11 cellular contexts compared by ENCODE assay signal in genomic region chr12:69988601-69989194, GRCh38.
DNase-seq lines count a peak whose midpoint lies in the region; TF ChIP-seq lines count a peak whose summit lies in the region.
"Had no signal": no experiment of that assay in that cellular context is flagged by ENCODE, and none has a peak within 500 bp of the region (broad histone marks: within the 10 kb centered on the region; RNA-seq: fewer than 3 reads in every experiment).

No MANE protein-coding gene starts in this region.

- H3K36me3 ChIP-seq in ACC112 (ENCODE audit: insufficient read depth, low read length): no peaks in the 10 kb centered on the region
- no peaks in the 10 kb centered on the region for H3K36me3 ChIP-seq in SJCRH30
- H3K36me3 ChIP-seq: upper lobe of left lung had no signal

- peak overlapping the region; percentile 96 for H2AFZ ChIP-seq in ACC112 (ENCODE audit: low read length, unreplicated experiment)

- H3K27ac ChIP-seq in ACC112 (ENCODE audit: low read depth, low read length) (peak overlapping the region; percentile 88), SJCRH30 (peak overlapping the region; percentile 62)

- TF ChIP-seq CTCF in fibroblast of the aortic adventitia (IDR thresholded peaks at IDR 0.05; ENCODE audit: insufficient read depth, low read length): no peak

- H3K9me3 ChIP-seq in SJCRH30 (replicated peaks): peaks cover 6% of the 10 kb centered on the region; the same call in 1 of the 2 replicates
- H3K9me3 ChIP-seq: upper lobe of left lung had no signal

- no peaks in the 10 kb centered on the region for H3K79me2 ChIP-seq in ACC112 (ENCODE audit: control insufficient read depth, insufficient read depth, low read length, unreplicated experiment)

- peak in 1 of 2 experiments; percentile 32 for DNase-seq in SJCRH30
- DNase-seq in fibroblast of the aortic adventitia (ENCODE audit: low read depth): peak; percentile 91
- DNase-seq in non-pigmented ciliary epithelial cell (ENCODE audit: low read depth): peak; percentile 14
- no peak for DNase-seq in activated naive CD4-positive, alpha-beta T cell treated with anti-CD3 and anti-CD28 coated beads, Interleukin-2, amount 50 U/mL, for 16 hours
- no peak for DNase-seq in T-helper 9 cell
- no peak for DNase-seq in SK-N-DZ (ENCODE audit: low spot score)
- no peak for DNase-seq in SIG-M5 (lab: John Stamatoyannopoulos, UW)
- DNase-seq: activated CD4-positive, alpha-beta memory T cell treated with anti-CD3 and anti-CD28 coated beads for 36 hours; amygdala; upper lobe of left lung had no signal

- H3K27me3 ChIP-seq in ACC112 (ENCODE audit: insufficient read depth, low read length) (peaks cover 6% of the 10 kb centered on the region; the same call in 1 of the 2 replicates), SJCRH30 (no peaks in the 10 kb centered on the region)
- H3K27me3 ChIP-seq: upper lobe of left lung had no signal

- peak overlapping the region; percentile 60 for H3K4me3 ChIP-seq in ACC112 (ENCODE audit: low read depth, low read length)
- peak overlapping the region; percentile 8 for H3K4me3 ChIP-seq in SJCRH30
- H3K4me3 ChIP-seq in fibroblast of the aortic adventitia (ENCODE audit: low read depth, low read length): no peak overlapping the region
- H3K4me3 ChIP-seq: upper lobe of left lung had no signal

- H3K4me1 ChIP-seq in ACC112 (ENCODE audit: control insufficient read depth, insufficient read depth, low read length, unreplicated experiment) (peaks cover 24% of the 10 kb centered on the region), SJCRH30 (peaks cover 32% of the 10 kb centered on the region)

Comparison
In these comparisons a context has a peak if more than half of its experiments do, and no peak if none do; other contexts are left out.
1. DNase-seq: peak in fibroblast of the aortic adventitia (single experiment) and non-pigmented ciliary epithelial cell (single experiment); none in activated naive CD4-positive, alpha-beta T cell treated with anti-CD3 and anti-CD28 coated beads, Interleukin-2, amount 50 U/mL, for 16 hours (single experiment), T-helper 9 cell (single experiment), SK-N-DZ (single experiment) and SIG-M5 (single experiment).